In genomic region chr14:31990959-31991541, GRCh38 we compare ENCODE assay signal across 10 cellular contexts.
DNase-seq lines count a peak whose midpoint lies in the region; ATAC-seq lines count a peak whose summit lies in the region.
"Had no signal": no experiment of that assay in that cellular context is flagged by ENCODE, and none has a peak within 500 bp of the region (broad histone marks: within the 10 kb centered on the region; RNA-seq: fewer than 3 reads in every experiment).

No MANE protein-coding gene starts in this region.

- intact Hi-C loops in sciatic nerve (cut with DNase I), result no loop called here

- DNase-seq in G401 (ENCODE audit: low spot score) (peak; percentile 22), amniotic epithelial cell (ENCODE audit: low read depth) (peak; percentile 88), globus pallidus (ENCODE audit: low spot score) (peak; percentile 54), sciatic nerve (ENCODE audit: low spot score) (no peak), NCI-H1105 treated with DMSO at 0.1 percent for 48 hours (lab: John Stamatoyannopoulos, UW) (no peak), MV-4-11 (lab: John Stamatoyannopoulos, UW) (no peak)
- DNase-seq: GF-D8, NCI-H1694 had no signal

- in situ Hi-C loops in G401 (cut with HindIII; ENCODE audit: low sequenced_read_pairs), result no loop called here

- ATAC-seq in sciatic nerve (peak; percentile 69), HG02938 (IDR thresholded peaks at IDR 0.05; ENCODE audit: unreplicated experiment) (no peak), HG03108 (IDR thresholded peaks at IDR 0.05; ENCODE audit: unreplicated experiment) (no peak)

Comparison
In these comparisons a context has a peak if more than half of its experiments do, and no peak if none do; other contexts are left out.
1. DNase-seq: peak in G401 (single experiment), amniotic epithelial cell (single experiment) and globus pallidus (single experiment); none in sciatic nerve (single experiment), NCI-H1105 treated with DMSO at 0.1 percent for 48 hours (single experiment) and MV-4-11 (single experiment).